35 cellular contexts compared by ENCODE assay signal in the genomic region with DNA sequence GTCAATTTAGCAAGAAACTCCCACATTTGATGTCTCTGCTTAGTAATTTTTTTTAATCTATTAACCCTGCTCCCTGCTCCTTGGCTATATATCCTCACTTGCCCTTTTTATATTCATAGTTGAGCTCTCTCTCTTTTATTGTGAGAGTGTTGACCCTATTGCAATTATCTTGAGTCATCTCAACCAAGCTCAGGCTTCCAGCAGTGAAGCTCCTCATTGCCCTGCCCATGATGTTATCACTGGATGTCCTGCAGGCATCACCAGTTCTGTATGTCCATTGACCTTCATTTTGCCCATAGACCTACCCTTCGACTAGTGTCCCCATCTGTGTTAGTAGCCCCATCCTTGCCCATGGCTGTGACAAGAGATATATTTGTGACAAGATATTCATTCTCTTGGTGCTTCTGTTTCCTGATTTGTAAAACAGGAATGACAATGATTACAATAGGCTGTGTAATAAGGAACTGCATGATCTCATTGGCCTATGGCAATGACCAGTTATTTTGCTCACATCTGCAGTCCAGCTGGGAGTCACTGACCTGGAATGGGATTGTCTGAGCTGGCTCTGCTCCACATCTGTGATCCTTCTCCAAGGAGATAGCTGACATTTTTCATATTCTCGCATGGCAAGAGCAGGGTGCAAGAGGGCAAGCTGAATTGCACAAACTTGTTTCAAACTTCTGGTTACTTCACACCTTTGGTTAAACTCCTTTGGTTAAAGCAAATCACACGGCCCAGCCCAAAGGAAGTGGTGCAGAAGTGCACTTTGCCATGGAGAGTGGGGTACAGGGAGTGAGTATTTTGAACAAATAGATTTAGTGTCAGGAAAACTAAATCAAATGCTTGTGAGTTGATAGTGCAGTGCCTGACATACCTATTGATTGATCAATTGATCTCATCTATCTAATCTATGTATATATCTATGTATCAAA. TPM values are rescaled to one million over a fixed set of nuclear protein-coding genes. Genes with fewer than 3 reads are reported as not detected.
A peak's percentile ranks its signal among the peaks of the same experiment; 100 is the strongest.
DNase-seq lines count a peak whose midpoint lies in the region; ATAC-seq and TF ChIP-seq lines count a peak whose summit lies in the region.
"Had no signal": no experiment of that assay in that cellular context is flagged by ENCODE, and none has a peak within 500 bp of the region (broad histone marks: within the 10 kb centered on the region; RNA-seq: fewer than 3 reads in every experiment).

No MANE protein-coding gene starts in this region.

- H2BK5ac ChIP-seq in trophoblast cell (ENCODE audit: low read depth, low read length, poor library complexity): no peak overlapping the region

- H4K20me1 ChIP-seq in smooth muscle cell (ENCODE audit: low read depth): no peaks in the 10 kb centered on the region

- DNase-seq in EH (ENCODE audit: low read depth) (peak; percentile 54), RPMI7951 (ENCODE audit: low read depth) (peak; percentile 98), fibroblast of gingiva (ENCODE audit: low read depth) (peak; percentile 73), trophoblast cell (peak; percentile 70 to 79), smooth muscle cell (lab: John Stamatoyannopoulos, UW; ENCODE audit: unreplicated experiment) (no peak), RPMI8226 (no peak), NOMO-1 treated with DMSO at 0.1 percent for 48 hours (lab: John Stamatoyannopoulos, UW; ENCODE audit: unreplicated experiment) (no peak)
- DNase-seq: activated CD4-positive, alpha-beta T cell treated with anti-CD3 and anti-CD28 coated beads for 48 hours; activated CD8-positive, alpha-beta memory T cell treated with anti-CD3 and anti-CD28 coated beads for 24 hours; AML-193; aorta; CD4-positive, alpha-beta T cell; colonic mucosa; effector memory CD4-positive, alpha-beta T cell; erythroblast; H9; Karpas-422; mucosa of descending colon; NCI-H1417 treated with DMSO at 0.1 percent for 48 hours; NCI-H2029 treated with DMSO at 0.1 percent for 48 hours; NCI-H2227 treated with DMSO at 0.1 percent for 48 hours; NCI-H69; nephron progenitor cell; Peyer's patch; stimulated activated naive B cell treated with anti-CD40 and anti-IgM and Interleukin-4, amounts not matched to agents 10 μg/mL and 1 μg/mL and 100 μg/mL, for 72 hours; T-helper 9 cell had no signal

- H3K4me1 ChIP-seq in trophoblast cell (ENCODE audit: control insufficient read depth in 1 of 2, insufficient read depth in 2 of 2, low read length in 2 of 2): no peaks in the 10 kb centered on the region
- H3K4me1 ChIP-seq in smooth muscle cell (ENCODE audit: low read depth): no peaks in the 10 kb centered on the region
- H3K4me1 ChIP-seq: colonic mucosa, gastroesophageal sphincter, Peyer's patch, suprapubic skin had no signal

- H3K79me1 ChIP-seq in trophoblast cell (ENCODE audit: low read length): no peaks in the 10 kb centered on the region

- no peaks in the 10 kb centered on the region for H3F3A ChIP-seq in smooth muscle cell (ENCODE audit: low read depth)

- no peak overlapping the region for H2AK5ac ChIP-seq in trophoblast cell (ENCODE audit: low read length)

- no peak overlapping the region for H3K9ac ChIP-seq in trophoblast cell (ENCODE audit: low read length)
- no peak overlapping the region for H3K9ac ChIP-seq in smooth muscle cell (ENCODE audit: low read depth)

- H3K14ac ChIP-seq in trophoblast cell (ENCODE audit: low read length): no peak overlapping the region

- H3K36me3 ChIP-seq in trophoblast cell (ENCODE audit: control insufficient read depth in 1 of 2, insufficient read depth in 2 of 2, low read length in 2 of 2) (no peaks in the 10 kb centered on the region), smooth muscle cell (ENCODE audit: low read depth) (no peaks in the 10 kb centered on the region)
- H3K36me3 ChIP-seq: colonic mucosa, gastroesophageal sphincter, Peyer's patch, suprapubic skin had no signal

- H3K4me3 ChIP-seq in trophoblast cell (ENCODE audit: low read depth, low read length) (no peak overlapping the region), smooth muscle cell (no peak overlapping the region)
- H3K4me3 ChIP-seq: colonic mucosa, gastroesophageal sphincter, lung, mucosa of descending colon, Peyer's patch, suprapubic skin had no signal

- H3K27ac ChIP-seq in trophoblast cell (ENCODE audit: low read depth, low read length): no peak overlapping the region
- no peak overlapping the region for H3K27ac ChIP-seq in smooth muscle cell (ENCODE audit: low read depth)
- H3K27ac ChIP-seq: colonic mucosa, gastroesophageal sphincter, HL-60, Peyer's patch, suprapubic skin, VCaP had no signal

- H2BK120ac ChIP-seq in trophoblast cell (ENCODE audit: insufficient read depth, low read length, poor library complexity): no peak overlapping the region

- H3K23ac ChIP-seq in trophoblast cell (ENCODE audit: low read length): no peak overlapping the region

- H3K18ac ChIP-seq in trophoblast cell (ENCODE audit: low read length): no peak overlapping the region

- H3K9me3 ChIP-seq in trophoblast cell (ENCODE audit: insufficient read depth, low read depth, low read length) (no peaks in the 10 kb centered on the region), smooth muscle cell (replicated peaks; ENCODE audit: low read depth) (no peaks in the 10 kb centered on the region)
- H3K9me3 ChIP-seq: colonic mucosa, gastroesophageal sphincter, mucosa of descending colon, Peyer's patch, suprapubic skin had no signal

- no peak overlapping the region for H3K4me2 ChIP-seq in trophoblast cell (ENCODE audit: low read length)
- no peak overlapping the region for H3K4me2 ChIP-seq in smooth muscle cell

- ATAC-seq in activated CD4-positive, CD25-positive, alpha-beta regulatory T cell treated with anti-CD3 and anti-CD28 coated beads, Interleukin-2, amount 50 U/mL, for 24 hours: no peak
- ATAC-seq: gastroesophageal sphincter; mucosa of descending colon; stimulated activated naive B cell treated with anti-CD40 and anti-IgM and Interleukin-4, amounts not matched to agents 10 μg/mL and 1 μg/mL and 100 μg/mL, for 72 hours had no signal

- H4K8ac ChIP-seq in trophoblast cell (ENCODE audit: low read depth, low read length): no peak overlapping the region

- no peak for TF ChIP-seq CTCF in smooth muscle cell (IDR thresholded peaks at IDR 0.05; ENCODE audit: borderline replicate concordance, insufficient read depth, poor library complexity, severe bottlenecking)

- H3K4ac ChIP-seq in trophoblast cell (ENCODE audit: low read depth, low read length): no peak overlapping the region

- H2AFZ ChIP-seq in trophoblast cell (ENCODE audit: insufficient read depth, low read length, poor library complexity) (no peak overlapping the region), smooth muscle cell (ENCODE audit: low read depth) (no peak overlapping the region)

- H3K27me3 ChIP-seq in trophoblast cell (ENCODE audit: insufficient read depth, low read length): no peaks in the 10 kb centered on the region
- H3K27me3 ChIP-seq in smooth muscle cell (ENCODE audit: low read depth): no peaks in the 10 kb centered on the region
- H3K27me3 ChIP-seq: colonic mucosa, Peyer's patch, suprapubic skin had no signal

- no CpG with 5 or more reads among the region's 3 CpGs for WGBS in trophoblast cell (ENCODE audit: extremely low coverage, insufficient coverage, insufficient read length)
- whole genome bisulfite sequencing in smooth muscle cell (ENCODE audit: low lambda C conversion rate): 60% methylated on average over 3 of the region's 3 CpGs

- H3K79me2 ChIP-seq in trophoblast cell (ENCODE audit: control insufficient read depth, insufficient read depth, low read length, poor library complexity): no peaks in the 10 kb centered on the region
- no peaks in the 10 kb centered on the region for H3K79me2 ChIP-seq in smooth muscle cell (ENCODE audit: low read depth)

- no peak overlapping the region for H4K12ac ChIP-seq in trophoblast cell (ENCODE audit: low read depth, low read length)

- H2BK12ac ChIP-seq in trophoblast cell (ENCODE audit: low read length): no peak overlapping the region

- no peak overlapping the region for H4K91ac ChIP-seq in trophoblast cell (ENCODE audit: low read depth, low read length)

RNA-seq across cellular contexts. Expression of a gene that starts 47.7 kb away (rescaled TPM):
- not detected in 2 replicates for total RNA-seq in RPMI7951 (2014; rRNA removed; shearing (Covaris generic))
- polyA plus RNA-seq in trophoblast cell (2013): not detected in 2 replicates
- total RNA-seq in smooth muscle cell: not detected in 2 replicates
- not detected in 2 replicates for polyA plus RNA-seq in smooth muscle cell
- total RNA-seq: aorta; CD4-positive, alpha-beta T cell; colonic mucosa; Daoy; H9; mucosa of descending colon; osteocyte; Peyer's patch; suprapubic skin; ureter had no signal
- polyA plus RNA-seq: aorta had no signal

Comparison
In these comparisons a context has a peak if more than half of its experiments do, and no peak if none do; other contexts are left out.
1. DNase-seq: peak in EH (single experiment), RPMI7951 (single experiment), fibroblast of gingiva (single experiment) and trophoblast cell (2 of 2); none in smooth muscle cell (single experiment), RPMI8226 (single experiment) and NOMO-1 treated with DMSO at 0.1 percent for 48 hours (single experiment).